In the genomic region with DNA sequence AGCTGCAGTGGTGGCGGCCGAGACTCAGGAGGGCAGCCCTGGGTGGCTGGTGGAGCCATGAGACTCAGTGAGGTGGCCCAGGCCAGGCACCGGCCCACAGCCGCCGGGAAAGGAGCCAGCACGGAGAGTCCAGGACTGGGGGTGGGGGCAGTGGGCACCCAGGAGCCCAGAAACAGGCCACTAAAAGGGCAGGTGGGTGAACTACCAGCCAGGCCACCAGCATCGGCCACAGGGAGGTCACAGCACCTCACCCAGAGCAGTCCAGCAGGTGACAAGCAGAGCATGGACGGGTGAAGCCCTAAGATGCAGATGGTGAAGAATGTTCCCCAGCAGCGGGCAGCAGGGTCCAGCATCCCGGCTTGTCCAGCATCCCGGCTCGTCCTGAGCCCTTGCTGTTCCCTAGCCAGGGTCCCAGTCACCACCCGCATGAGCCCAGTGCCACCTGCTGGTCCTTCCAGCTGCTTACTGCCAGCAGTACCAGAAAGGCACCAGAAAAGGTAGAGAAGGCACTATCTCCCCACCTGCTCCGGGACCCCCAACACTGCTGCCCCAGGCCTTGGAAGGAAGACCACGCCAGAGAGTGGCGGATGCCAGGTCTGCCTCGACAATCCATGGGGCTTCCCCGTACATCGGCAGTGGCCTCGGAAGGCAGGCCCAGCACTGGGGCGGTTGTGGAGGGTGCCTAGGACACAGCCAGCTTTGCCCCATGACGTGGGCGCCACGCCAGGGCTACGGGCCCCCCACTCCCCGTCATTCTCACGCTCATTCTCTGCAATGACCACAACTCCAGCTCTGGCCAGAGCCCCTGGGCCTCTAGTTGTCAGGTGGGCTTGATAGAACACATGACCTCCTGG, we compare ENCODE assay signal across 8 cellular contexts. TPM values are rescaled to one million over a fixed set of nuclear protein-coding genes. Genes with fewer than 3 reads are reported as not detected.
DNase-seq lines count a peak whose midpoint lies in the region; ATAC-seq and TF ChIP-seq lines count a peak whose summit lies in the region.

No MANE protein-coding gene starts in this region.

- intact Hi-C loops in activated B cell treated with CpG ODN at 0.5 μM for 24 hours (cut with micrococcal nuclease) (loop anchor here (1.0 to 5.0 kb wide), 3 partner anchors 62 to 476 kb away; a partner anchor contains a TSS), colonic mucosa (cut with DNase I) (loop anchor here (1.0 kb wide), 1 partner anchor 62 kb away; no protein-coding TSS in a partner anchor)

- no peaks in the 10 kb centered on the region for H3K27me3 ChIP-seq in colonic mucosa

- peak; percentile 68 to 88 for DNase-seq in NCI-H524 (lab: John Stamatoyannopoulos, UW)
- no peak for DNase-seq in NCI-H524 treated with DMSO at 0.1 percent for 48 hours (lab: John Stamatoyannopoulos, UW)
- DNase-seq in NCI-H1092 treated with DMSO at 0.1 percent for 48 hours (lab: John Stamatoyannopoulos, UW): peak; percentile 35
- DNase-seq in activated B cell treated with CpG ODN at 0.5 μM for 24 hours: no peak
- DNase-seq in colonic mucosa: peak; percentile 78
- peak; percentile 83 for DNase-seq in left lobe of liver (ENCODE audit: low spot score)
- peak; percentile 73 for DNase-seq in stimulated activated CD8-positive, alpha-beta memory T cell treated with anti-CD3 and anti-CD28 coated beads, Interleukin-4, amount 100 ng/mL, for 48 hours

- peaks cover 22% of the 10 kb centered on the region for H3K4me1 Mint-ChIP-seq in activated B cell treated with CpG ODN at 0.5 μM for 24 hours

- H3K9ac ChIP-seq in colonic mucosa (ENCODE audit: low read depth in 2 of 2, low read length in 2 of 2): peak overlapping the region; percentile 90 to 94

- H3K9me3 Mint-ChIP-seq in activated B cell treated with CpG ODN at 0.5 μM for 24 hours: no peaks in the 10 kb centered on the region

- TF ChIP-seq CTCF in activated B cell treated with CpG ODN at 0.5 μM for 24 hours (IDR thresholded peaks at IDR 0.05): no peak
- peak; percentile 70 for TF ChIP-seq CTCF in colonic mucosa (IDR thresholded peaks at IDR 0.05)

- ATAC-seq in activated B cell treated with CpG ODN at 0.5 μM for 24 hours (ENCODE audit: low read depth) (no peak), left lobe of liver (peak; percentile 40), GM19455 (IDR thresholded peaks at IDR 0.05; ENCODE audit: unreplicated experiment) (no peak)

- POLR2A ChIA-PET in activated B cell treated with CpG ODN at 0.5 μM for 24 hours (lab: Charles Lee): interaction anchor here (0.7 to 3.2 kb wide), 8 partner anchors 16 to 188 kb away, joined by 3 to 43 read pairs (median 6); a partner anchor contains a TSS

- H3K4me3 ChIP-seq in colonic mucosa: peak overlapping the region; percentile 77

- H3K4me1 ChIP-seq in colonic mucosa: peaks cover 17% of the 10 kb centered on the region

- CTCF ChIA-PET in activated B cell treated with CpG ODN at 0.5 μM for 24 hours (lab: Charles Lee): interaction anchor here (1.0 to 5.9 kb wide), 6 partner anchors 8 to 62 kb away, joined by 3 to 59 read pairs (median 3); a partner anchor contains a TSS

- H3K27ac Mint-ChIP-seq in activated B cell treated with CpG ODN at 0.5 μM for 24 hours: no peak overlapping the region

- H3K27me3 Mint-ChIP-seq in activated B cell treated with CpG ODN at 0.5 μM for 24 hours: no peaks in the 10 kb centered on the region

- peaks cover 4% of the 10 kb centered on the region for H3K36me3 Mint-ChIP-seq in activated B cell treated with CpG ODN at 0.5 μM for 24 hours (ENCODE audit: low read depth)

- H3K9me3 ChIP-seq in colonic mucosa: no peaks in the 10 kb centered on the region

- peak overlapping the region; percentile 85 for H3K4me3 Mint-ChIP-seq in activated B cell treated with CpG ODN at 0.5 μM for 24 hours

- H3K36me3 ChIP-seq in colonic mucosa: no peaks in the 10 kb centered on the region

- H3K27ac ChIP-seq in colonic mucosa: peak overlapping the region; percentile 54

RNA-seq across cellular contexts. Expression of a gene that starts 1.6 kb away (rescaled TPM):
- total RNA-seq in activated B cell treated with CpG ODN at 0.5 μM for 24 hours: 37.4 and 41.7 TPM in 2 replicates
- 100 to 1,000 TPM in 1 of 2 donors, 10 to 100 TPM in 1; 91.1 to 238 TPM for total RNA-seq in colonic mucosa
- total RNA-seq in left lobe of liver: 60.0 TPM

RNA-seq across cellular contexts. Expression of a gene that starts 2.0 kb away (rescaled TPM):
- 10.6 and 10.8 TPM in 2 replicates for total RNA-seq in activated B cell treated with CpG ODN at 0.5 μM for 24 hours
- 10 to 100 TPM; 16.6 to 60.0 TPM for total RNA-seq in colonic mucosa
- total RNA-seq in left lobe of liver: 19.4 TPM

RNA-seq across cellular contexts. Expression of a gene that starts 10.4 kb away (rescaled TPM):
- 0.49 TPM in 1 of 2 replicates, not detected in the other for total RNA-seq in activated B cell treated with CpG ODN at 0.5 μM for 24 hours
- total RNA-seq in colonic mucosa: 10 to 100 TPM in 1 of 2 donors, 1 to 10 TPM in 1; 7.0 to 16.6 TPM
- 8.7 TPM for total RNA-seq in left lobe of liver

RNA-seq across cellular contexts. Expression of a gene that starts 16.4 kb away (rescaled TPM):
- total RNA-seq in activated B cell treated with CpG ODN at 0.5 μM for 24 hours (84.3 and 85.2 TPM in 2 replicates), colonic mucosa (100 to 1,000 TPM; 115 to 183 TPM), left lobe of liver (1,477 TPM)

RNA-seq across cellular contexts. Expression of a gene that starts 30.5 kb away (rescaled TPM):
- total RNA-seq in activated B cell treated with CpG ODN at 0.5 μM for 24 hours: 17.7 and 18.7 TPM in 2 replicates
- 10 to 100 TPM; 30.6 to 32.1 TPM for total RNA-seq in colonic mucosa
- 45.8 TPM for total RNA-seq in left lobe of liver

Comparison
In these comparisons a context has a peak if more than half of its experiments do, and no peak if none do; other contexts are left out.
1. DNase-seq: peak in NCI-H524 (2 of 2), NCI-H1092 treated with DMSO at 0.1 percent for 48 hours (single experiment), colonic mucosa (single experiment), left lobe of liver (single experiment) and stimulated activated CD8-positive, alpha-beta memory T cell treated with anti-CD3 and anti-CD28 coated beads, Interleukin-4, amount 100 ng/mL, for 48 hours (single experiment); none in NCI-H524 treated with DMSO at 0.1 percent for 48 hours (single experiment) and activated B cell treated with CpG ODN at 0.5 μM for 24 hours (single experiment).